28 cellular contexts compared by ENCODE assay signal in genomic region chr11:82714346-82715174, GRCh38. TPM values are rescaled to one million over a fixed set of nuclear protein-coding genes. Genes with fewer than 3 reads are reported as not detected.
"Had no signal": no experiment of that assay in that cellular context is flagged by ENCODE, and none has a peak within 500 bp of the region (broad histone marks: within the 10 kb centered on the region; RNA-seq: fewer than 3 reads in every experiment).

No MANE protein-coding gene starts in this region.

- FAIRE-seq: islet of Langerhans, urothelium cell line had no signal

- DNase-seq: activated B cell treated with CpG ODN at 0.5 μM for 24 hours; activated CD4-positive, alpha-beta T cell treated with anti-CD3 and anti-CD28 coated beads, Interleukin-2, amount 50 U/mL, for 1 hour; activated CD8-positive, alpha-beta T cell treated with anti-CD3 and anti-CD28 coated beads for 36 hours; activated naive CD4-positive, alpha-beta T cell; activated T-cell treated with anti-CD3 and anti-CD28 coated beads, Interleukin-2, amount 50 U/mL, for 4 hours; anterior cingulate cortex; cerebellar nuclear complex; colonic mucosa; dorsolateral prefrontal cortex; foreskin melanocyte; heart right ventricle; left ventricle myocardium inferior; posterior cingulate gyrus; right lobe of liver; stimulated activated CD4-positive, alpha-beta T cell treated with anti-CD3 and anti-CD28 coated beads, Interleukin-4, amount 100 ng/mL, for 24 hours; SW 1271; T-helper 9 cell had no signal

- H3K4me3 ChIP-seq: cardiac muscle cell, colonic mucosa, dorsolateral prefrontal cortex, heart right ventricle, left ventricle myocardium inferior, right lobe of liver, thoracic aorta had no signal

- ATAC-seq: activated CD8-positive, alpha-beta T cell treated with anti-CD3 and anti-CD28 coated beads for 36 hours; activated naive CD4-positive, alpha-beta T cell treated with anti-CD3 and anti-CD28 coated beads, Interleukin-2, amount 50 U/mL, for 72 hours; activated T-cell treated with anti-CD3 and anti-CD28 coated beads, Interleukin-2, amount 50 U/mL, for 4 hours; esophagus mucosa; heart right ventricle; right lobe of liver; stimulated activated effector memory CD8-positive, alpha-beta T cell treated with anti-CD3 and anti-CD28 coated beads, Interleukin-12 subunit alpha, Interleukin-12 subunit beta, amount 100 ng/mL, for 72 hours had no signal

- H3K9me3 Mint-ChIP-seq: activated B cell treated with CpG ODN at 0.5 μM for 24 hours; activated CD8-positive, alpha-beta T cell treated with anti-CD3 and anti-CD28 coated beads for 36 hours; activated naive CD4-positive, alpha-beta T cell treated with anti-CD3 and anti-CD28 coated beads, Interleukin-2, amount 50 U/mL, for 72 hours; activated T-cell treated with anti-CD3 and anti-CD28 coated beads, Interleukin-2, amount 50 U/mL, for 4 hours; nephron; stimulated activated effector memory CD8-positive, alpha-beta T cell treated with anti-CD3 and anti-CD28 coated beads, Interleukin-12 subunit alpha, Interleukin-12 subunit beta, amount 100 ng/mL, for 72 hours; stimulated activated naive CD8-positive, alpha-beta T cell treated with anti-CD3 and anti-CD28 coated beads, Interleukin-15, Interleukin-2, amounts not matched to agents 100 ng/mL and 50 ng/mL, for 24 hours; T-helper 1 cell treated with Interleukin-12 subunit alpha and Interleukin-12 subunit beta and Interleukin-4 antibody, amounts not matched to agents 30 μg/mL and 1 μg/mL, for 36 hours had no signal

- H3K36me3 ChIP-seq: cardiac muscle cell, colonic mucosa, heart right ventricle, left ventricle myocardium inferior, right lobe of liver, thoracic aorta had no signal

- H3K9me3 ChIP-seq: colonic mucosa, left ventricle myocardium inferior, right lobe of liver, thoracic aorta had no signal

- H3K27ac ChIP-seq: cardiac muscle cell, colonic mucosa, dorsolateral prefrontal cortex, heart right ventricle, left ventricle myocardium inferior, right lobe of liver, thoracic aorta had no signal

- H3K4me3 Mint-ChIP-seq: activated B cell treated with CpG ODN at 0.5 μM for 24 hours; activated CD8-positive, alpha-beta T cell treated with anti-CD3 and anti-CD28 coated beads for 36 hours; activated T-cell treated with anti-CD3 and anti-CD28 coated beads, Interleukin-2, amount 50 U/mL, for 4 hours; nephron; stimulated activated effector memory CD8-positive, alpha-beta T cell treated with anti-CD3 and anti-CD28 coated beads, Interleukin-12 subunit alpha, Interleukin-12 subunit beta, amount 100 ng/mL, for 72 hours; stimulated activated naive CD8-positive, alpha-beta T cell treated with anti-CD3 and anti-CD28 coated beads, Interleukin-15, Interleukin-2, amounts not matched to agents 100 ng/mL and 50 ng/mL, for 24 hours; T-helper 1 cell treated with Interleukin-12 subunit alpha and Interleukin-12 subunit beta and Interleukin-4 antibody, amounts not matched to agents 30 μg/mL and 1 μg/mL, for 36 hours had no signal

- H3K27ac Mint-ChIP-seq: activated B cell treated with CpG ODN at 0.5 μM for 24 hours; activated CD8-positive, alpha-beta T cell treated with anti-CD3 and anti-CD28 coated beads for 36 hours; activated naive CD4-positive, alpha-beta T cell treated with anti-CD3 and anti-CD28 coated beads, Interleukin-2, amount 50 U/mL, for 72 hours; nephron; stimulated activated effector memory CD8-positive, alpha-beta T cell treated with anti-CD3 and anti-CD28 coated beads, Interleukin-12 subunit alpha, Interleukin-12 subunit beta, amount 100 ng/mL, for 72 hours; stimulated activated naive CD8-positive, alpha-beta T cell treated with anti-CD3 and anti-CD28 coated beads, Interleukin-15, Interleukin-2, amounts not matched to agents 100 ng/mL and 50 ng/mL, for 24 hours; T-helper 1 cell treated with Interleukin-12 subunit alpha and Interleukin-12 subunit beta and Interleukin-4 antibody, amounts not matched to agents 30 μg/mL and 1 μg/mL, for 36 hours had no signal

- H3K36me3 Mint-ChIP-seq: activated naive CD4-positive, alpha-beta T cell treated with anti-CD3 and anti-CD28 coated beads, Interleukin-2, amount 50 U/mL, for 72 hours; stimulated activated effector memory CD8-positive, alpha-beta T cell treated with anti-CD3 and anti-CD28 coated beads, Interleukin-12 subunit alpha, Interleukin-12 subunit beta, amount 100 ng/mL, for 72 hours had no signal

- H3K27me3 ChIP-seq: colonic mucosa, dorsolateral prefrontal cortex, right lobe of liver had no signal

- H3K4me1 ChIP-seq: colonic mucosa, right lobe of liver had no signal

- H3K4me1 Mint-ChIP-seq: activated B cell treated with CpG ODN at 0.5 μM for 24 hours; stimulated activated effector memory CD8-positive, alpha-beta T cell treated with anti-CD3 and anti-CD28 coated beads, Interleukin-12 subunit alpha, Interleukin-12 subunit beta, amount 100 ng/mL, for 72 hours had no signal

RNA-seq across cellular contexts. Expression of gene FAM181B, which starts 19.1 kb away (rescaled TPM):
- total RNA-seq: activated B cell treated with CpG ODN at 0.5 μM for 24 hours; activated CD8-positive, alpha-beta T cell treated with anti-CD3 and anti-CD28 coated beads for 36 hours; activated naive CD4-positive, alpha-beta T cell treated with anti-CD3 and anti-CD28 coated beads, Interleukin-2, amount 50 U/mL, for 72 hours; activated T-cell treated with anti-CD3 and anti-CD28 coated beads, Interleukin-2, amount 50 U/mL, for 4 hours; lung microvascular endothelial cell; right lobe of liver had no signal
